In the genomic region with DNA sequence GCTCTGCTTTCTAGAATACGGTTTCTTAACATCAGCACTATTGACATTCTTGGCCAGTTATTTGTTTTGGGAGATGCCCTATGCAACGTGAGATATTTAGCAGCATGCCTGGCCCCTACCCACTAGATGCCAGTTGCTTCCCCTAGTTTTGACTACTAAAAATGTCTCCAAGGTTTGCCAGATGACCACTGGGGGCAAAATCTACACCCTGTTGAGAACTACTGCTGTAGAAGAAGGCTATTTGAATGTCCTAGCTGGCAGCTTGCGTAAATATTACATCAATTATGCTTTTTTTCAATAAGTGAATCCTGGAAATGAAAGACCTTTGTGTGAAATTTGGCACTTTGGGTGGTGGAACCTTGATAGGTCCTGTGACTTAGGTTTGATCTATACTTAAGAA, we compare ENCODE assay signal across 13 cellular contexts. TPM values are rescaled to one million over a fixed set of nuclear protein-coding genes. Genes with fewer than 3 reads are reported as not detected.
DNase-seq lines count a peak whose midpoint lies in the region; ATAC-seq, FAIRE-seq and TF ChIP-seq lines count a peak whose summit lies in the region.
"Had no signal": no experiment of that assay in that cellular context is flagged by ENCODE, and none has a peak within 500 bp of the region (broad histone marks: within the 10 kb centered on the region; RNA-seq: fewer than 3 reads in every experiment).

No MANE protein-coding gene starts in this region.

- H3K4me2 ChIP-seq in KMS-11 (no peak overlapping the region), astrocyte (ENCODE audit: low read length) (no peak overlapping the region)

- H3K79me2 ChIP-seq in KMS-11 (ENCODE audit: insufficient read depth, low read depth) (peaks cover 69% of the 10 kb centered on the region), astrocyte (ENCODE audit: insufficient read depth, low read length) (peaks cover 83% of the 10 kb centered on the region)

- H3K27me3 ChIP-seq in KMS-11 (ENCODE audit: insufficient read depth, low read depth), result no peaks in the 10 kb centered on the region
- H3K27me3 ChIP-seq in astrocyte (ENCODE audit: insufficient read depth, low read length), result no peaks in the 10 kb centered on the region

- H3K36me3 ChIP-seq in KMS-11 (ENCODE audit: insufficient read depth) (no peaks in the 10 kb centered on the region; the same call in 1 of the 2 replicates), astrocyte (ENCODE audit: insufficient read depth, low read length) (peaks cover 11% of the 10 kb centered on the region)

- no peak overlapping the region for H3K27ac Mint-ChIP-seq in astrocyte (ENCODE audit: unreplicated experiment)

- no peaks in the 10 kb centered on the region for H3K9me3 Mint-ChIP-seq in astrocyte (ENCODE audit: unreplicated experiment)

- no peak overlapping the region for H3K4me3 ChIP-seq in KMS-11 (IDR thresholded peaks at IDR 0.05; ENCODE audit: insufficient read depth, low read depth, low read length)
- H3K4me3 ChIP-seq in astrocyte (ENCODE audit: insufficient read depth, low read depth, low read length), result no peak overlapping the region

- FAIRE-seq in astrocyte (lab: Jason Lieb, UNC), result no peak
- FAIRE-seq: bronchial epithelial cell had no signal

- no peak for ATAC-seq in HG03139 (IDR thresholded peaks at IDR 0.05; ENCODE audit: unreplicated experiment)
- ATAC-seq in HG03378 (IDR thresholded peaks at IDR 0.05; ENCODE audit: unreplicated experiment), result no peak
- ATAC-seq in HG02623 (IDR thresholded peaks at IDR 0.05; ENCODE audit: unreplicated experiment), result no peak

- no peaks in the 10 kb centered on the region for H3K27me3 Mint-ChIP-seq in astrocyte (ENCODE audit: low read depth, unreplicated experiment)

- H3K27ac ChIP-seq in KMS-11 (no peak overlapping the region), astrocyte (ENCODE audit: low read depth, low read length) (no peak overlapping the region)

- H4K20me1 ChIP-seq in KMS-11 (ENCODE audit: insufficient read depth) (peaks cover 19% of the 10 kb centered on the region; the same call in 1 of the 2 replicates), astrocyte (ENCODE audit: insufficient read depth, low read length) (peaks cover 58% of the 10 kb centered on the region)

- TF ChIP-seq CTCF in KMS-11 (conservative IDR thresholded peaks at IDR 0.05; ENCODE audit: low read depth, low read length) (0 out of 2 replicates have a peak, but pooled peaks have one; percentile 16), astrocyte (IDR thresholded peaks at IDR 0.05; ENCODE audit: insufficient read depth, low read depth, low read length) (peak; percentile 25)

- H3K4me1 Mint-ChIP-seq in astrocyte (ENCODE audit: low read depth, unreplicated experiment), result peaks cover 26% of the 10 kb centered on the region

- H3K4me1 ChIP-seq in KMS-11 (ENCODE audit: low read depth, poor library complexity, severe bottlenecking) (peaks cover 24% of the 10 kb centered on the region), astrocyte (ENCODE audit: insufficient read depth, low read length) (peaks cover 8% of the 10 kb centered on the region)

- H3K9me3 ChIP-seq in astrocyte (ENCODE audit: insufficient read depth, low read depth, low read length), result no peaks in the 10 kb centered on the region

- peak overlapping the region; percentile 1 for H3K4me3 Mint-ChIP-seq in astrocyte (ENCODE audit: unreplicated experiment)

- no peaks in the 10 kb centered on the region for H3K36me3 Mint-ChIP-seq in astrocyte (ENCODE audit: low read depth, unreplicated experiment)

- H2AFZ ChIP-seq in KMS-11 (ENCODE audit: low read depth) (no peak overlapping the region), astrocyte (ENCODE audit: low read depth, low read length) (no peak overlapping the region)

- DNase-seq in NCI-H82 (lab: John Stamatoyannopoulos, UW) (peak; percentile 16), NCI-H82 treated with DMSO at 0.1 percent for 48 hours (lab: John Stamatoyannopoulos, UW; ENCODE audit: unreplicated experiment) (no peak), astrocyte (ENCODE audit: low read depth) (no peak), myocyte (ENCODE audit: low read depth) (peak; percentile 49)
- DNase-seq: activated CD8-positive, alpha-beta memory T cell treated with anti-CD3 and anti-CD28 coated beads, Interleukin-2, amount 50 U/mL, for 48 hours; GDM1; KG1; NCI-H526 treated with DMSO at 0.1 percent for 48 hours had no signal

- H3K9ac ChIP-seq in KMS-11 (no peak overlapping the region), astrocyte (ENCODE audit: low read length) (no peak overlapping the region)

RNA-seq across cellular contexts. Expression of gene NCBP1, which starts 5.0 kb away (rescaled TPM):
- total RNA-seq in astrocyte (42.5 and 43.0 TPM in 2 replicates), myocyte (37.4 and 39.3 TPM in 2 replicates)
- polyA plus RNA-seq in myocyte (2012), result 15.8 TPM

RNA-seq across cellular contexts. Expression of gene TSTD2, which starts 5.5 kb away (rescaled TPM):
- 18.4 and 19.4 TPM in 2 replicates for total RNA-seq in astrocyte
- total RNA-seq in myocyte, result 20.2 and 20.5 TPM in 2 replicates
- 14.3 TPM for polyA plus RNA-seq in myocyte (2012)

RNA-seq across cellular contexts. Expression of gene XPA, which starts 58.5 kb away (rescaled TPM):
- total RNA-seq in astrocyte (7.7 and 9.8 TPM in 2 replicates), myocyte (6.6 and 12.2 TPM in 2 replicates)
- 8.5 TPM for polyA plus RNA-seq in myocyte (2012)

Comparison
In these comparisons a context has a peak if more than half of its experiments do, and no peak if none do; other contexts are left out.
1. DNase-seq: peak in NCI-H82 (single experiment) and myocyte (single experiment); none in NCI-H82 treated with DMSO at 0.1 percent for 48 hours (single experiment) and astrocyte (single experiment).